ENCODE assay signal across 8 cellular contexts in genomic region chr10:46787321-46787615, GRCh38.
DNase-seq lines count a peak whose midpoint lies in the region; ATAC-seq, FAIRE-seq and TF ChIP-seq lines count a peak whose summit lies in the region.

No MANE protein-coding gene starts in this region.

- H2AFZ ChIP-seq in HepG2 (ENCODE audit: low read length) = no peak overlapping the region

- TF ChIP-seq CTCF in RWPE2 (IDR thresholded peaks at IDR 0.05; ENCODE audit: poor library complexity, severe bottlenecking) = peak; percentile 7
- TF ChIP-seq CTCF in choroid plexus epithelial cell (conservative IDR thresholded peaks at IDR 0.05; ENCODE audit: low read depth, low read length) = peak; percentile 20
- peak; percentile 52 for TF ChIP-seq CTCF in HepG2 (CRISPR knock-in tag; IDR thresholded peaks at IDR 0.05)

- no peaks in the 10 kb centered on the region for H3K9me3 ChIP-seq in RWPE2 (ENCODE audit: severe bottlenecking)
- no peaks in the 10 kb centered on the region for H3K9me3 ChIP-seq in HepG2 (ENCODE audit: low read length)

- TF ChIP-seq EP300 in HepG2 (IDR thresholded peaks at IDR 0.05; ENCODE audit: low read depth in 2 of 2, low read length in 2 of 2) (no peak), HepG2 (CRISPR knock-in tag; IDR thresholded peaks at IDR 0.05; ENCODE audit: borderline replicate concordance) (no peak)

- H3K4me3 ChIP-seq in RWPE2 (ENCODE audit: severe bottlenecking) (peak overlapping the region; percentile 56), choroid plexus epithelial cell (ENCODE audit: low read depth, low read length) (peak overlapping the region; percentile 67), HepG2 (replicated peaks in 1 of 3; ENCODE audit: insufficient read depth in 1 of 3, low read depth in 2 of 3, low read length in 3 of 3) (peak overlapping the region; percentile 62 to 78 (median 64); a peak in 5 of 6 replicates)

- no peak for TF ChIP-seq POLR2A in HepG2 (IDR thresholded peaks at IDR 0.05; ENCODE audit: insufficient read depth in 1 of 2, low read depth in 2 of 2, low read length in 2 of 2)

- H3K4me1 ChIP-seq in RWPE2 (ENCODE audit: insufficient read depth, poor library complexity, severe bottlenecking) (no peaks in the 10 kb centered on the region), HepG2 (ENCODE audit: insufficient read depth, low read length) (peaks cover 16% of the 10 kb centered on the region)

- CTCF ChIA-PET in HepG2 (lab: Yijun Ruan, JAX; ENCODE audit: low intra/inter-chr PET ratio, low total read pairs) = no interaction called here

- in situ Hi-C loops in HepG2 (cut with HindIII; ENCODE audit: extremely low pct_ligation_motif_present, low pct_unique_long_range_greater_than_20kb) = no loop called here

- peak overlapping the region; percentile 28 for H3K27ac ChIP-seq in RWPE2 (ENCODE audit: poor library complexity, severe bottlenecking)
- peak overlapping the region; percentile 75 for H3K27ac ChIP-seq in HepG2 (ENCODE audit: extremely low read length, insufficient read depth, low read length)

- DNase-seq in NCI-H2171 treated with DMSO at 0.1 percent for 48 hours (lab: John Stamatoyannopoulos, UW) (peak; percentile 32), NCI-H2171 (lab: John Stamatoyannopoulos, UW) (no peak), RWPE2 (ENCODE audit: low spot score) (no peak), choroid plexus epithelial cell (ENCODE audit: low read depth) (peak; percentile 61), HepG2 (ENCODE audit: low spot score) (peak; percentile 24)
- peak; percentile 13 for DNase-seq in stimulated activated naive CD4-positive, alpha-beta T cell treated with Interleukin-2 at 50 U/mL for 16 hours (lab: John Stamatoyannopoulos, UW)

- H3K79me2 ChIP-seq in HepG2 (ENCODE audit: insufficient read depth, low read length) = peaks cover 5% of the 10 kb centered on the region

- no peak for TF ChIP-seq RAD21 in HepG2 (CRISPR knock-in tag; IDR thresholded peaks at IDR 0.05)

- H3K27me3 ChIP-seq in RWPE2 (ENCODE audit: insufficient read depth, poor library complexity, severe bottlenecking) = no peaks in the 10 kb centered on the region
- H3K27me3 ChIP-seq in HepG2 (ENCODE audit: control insufficient read depth in 1 of 2, insufficient read depth in 2 of 2, low read length in 2 of 2) = no peaks in the 10 kb centered on the region

- intact Hi-C loops in HepG2 (cut with micrococcal nuclease; ENCODE audit: unreplicated experiment) = no loop called here

- no peak for FAIRE-seq in HepG2 (lab: Jason Lieb, UNC)

- H4K20me1 ChIP-seq in HepG2 (ENCODE audit: insufficient read depth, low read length) = no peaks in the 10 kb centered on the region

- WGBS in HepG2 (ENCODE audit: low lambda C conversion rate) = 16% methylated on average over 4 of the region's 6 CpGs

- H3K4me2 ChIP-seq in HepG2 (ENCODE audit: low read depth, low read length) = peak overlapping the region; percentile 74

- ATAC-seq in HG03066 (IDR thresholded peaks at IDR 0.05; ENCODE audit: low read depth, unreplicated experiment) = peak; percentile 50
- ATAC-seq in RWPE2 (ENCODE audit: low read depth) = peak; percentile 62
- peak; percentile 5; the same call in 1 of the 3 replicates for ATAC-seq in HepG2
- ATAC-seq in HG03521 (IDR thresholded peaks at IDR 0.05; ENCODE audit: unreplicated experiment) = no peak

- no TSS peak for BruUV-seq in HepG2 (replicated peaks; lab: Mats Ljungman, UMichigan)

- no peaks in the 10 kb centered on the region for H3K36me3 ChIP-seq in RWPE2 (ENCODE audit: low read depth)
- H3K36me3 ChIP-seq in HepG2 (replicated peaks in 1 of 2; ENCODE audit: control insufficient read depth in 1 of 2, insufficient read depth in 2 of 2, low read length in 2 of 2) = 0 out of 5 replicates have a peak, but pooled peaks cover 0 to 2% of the 10 kb centered on the region in 2 experiments

- POLR2A ChIA-PET in HepG2 (lab: Yijun Ruan, JAX) = no interaction called here

- H3K9ac ChIP-seq in HepG2 (ENCODE audit: insufficient read depth, low read depth, low read length) = peak overlapping the region; percentile 77

TF ChIP-seq in HepG2, 621 proteins besides CTCF, POLR2A, EP300 and RAD21 (continues in another document):
- TF ChIP-seq ZNF430 (CRISPR knock-in tag; IDR thresholded peaks at IDR 0.05) (no peak), YY1 (IDR thresholded peaks at IDR 0.05; ENCODE audit: insufficient read depth, insufficient replicate concordance, low read depth, low read length) (no peak), CCAR2 (optimal IDR thresholded peaks at IDR 0.05; ENCODE audit: low read depth, low read length) (no peak), ZNF441 (CRISPR knock-in tag; IDR thresholded peaks at IDR 0.05; ENCODE audit: borderline replicate concordance) (no peak), ZNF33A (CRISPR knock-in tag; IDR thresholded peaks at IDR 0.05; ENCODE audit: borderline replicate concordance) (no peak), DR1 (CRISPR knock-in tag; IDR thresholded peaks at IDR 0.05) (no peak), PHB2 (IDR thresholded peaks at IDR 0.05; ENCODE audit: partially characterized antibody) (no peak), ARID5B (CRISPR knock-in tag; IDR thresholded peaks at IDR 0.05) (no peak), TFDP1 (CRISPR knock-in tag; IDR thresholded peaks at IDR 0.05; ENCODE audit: borderline replicate concordance) (no peak), JUN (CRISPR knock-in tag; IDR thresholded peaks at IDR 0.05) (no peak), HMGXB4 (CRISPR knock-in tag; IDR thresholded peaks at IDR 0.05; ENCODE audit: borderline replicate concordance in 1 of 2, low read depth in 1 of 2) (peak in 1 of 2 experiments; percentile 28; a peak in 1 of 4 replicates), NCOA2 (CRISPR knock-in tag; IDR thresholded peaks at IDR 0.05) (no peak), GATAD1 (CRISPR knock-in tag; IDR thresholded peaks at IDR 0.05) (no peak), NR3C1 (CRISPR knock-in tag; IDR thresholded peaks at IDR 0.05) (no peak), STAG1 (CRISPR knock-in tag; IDR thresholded peaks at IDR 0.05) (peak; percentile 42)
- TF ChIP-seq, protein P1, sequence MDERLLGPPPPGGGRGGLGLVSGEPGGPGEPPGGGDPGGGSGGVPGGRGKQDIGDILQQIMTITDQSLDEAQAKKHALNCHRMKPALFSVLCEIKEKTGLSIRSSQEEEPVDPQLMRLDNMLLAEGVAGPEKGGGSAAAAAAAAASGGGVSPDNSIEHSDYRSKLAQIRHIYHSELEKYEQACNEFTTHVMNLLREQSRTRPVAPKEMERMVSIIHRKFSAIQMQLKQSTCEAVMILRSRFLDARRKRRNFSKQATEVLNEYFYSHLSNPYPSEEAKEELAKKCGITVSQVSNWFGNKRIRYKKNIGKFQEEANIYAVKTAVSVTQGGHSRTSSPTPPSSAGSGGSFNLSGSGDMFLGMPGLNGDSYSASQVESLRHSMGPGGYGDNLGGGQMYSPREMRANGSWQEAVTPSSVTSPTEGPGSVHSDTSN (CRISPR knock-in tag; IDR thresholded peaks at IDR 0.05) = 0 out of 2 replicates have a peak, but pooled peaks have one; percentile 23

Comparison
In these comparisons a context has a peak if more than half of its experiments do, and no peak if none do; other contexts are left out.
1. DNase-seq: peak in NCI-H2171 treated with DMSO at 0.1 percent for 48 hours (single experiment), choroid plexus epithelial cell (single experiment), HepG2 (single experiment) and stimulated activated naive CD4-positive, alpha-beta T cell treated with Interleukin-2 at 50 U/mL for 16 hours (single experiment); none in NCI-H2171 (single experiment) and RWPE2 (single experiment).
2. Peak in every context shown above with its lines, with median percentiles within 50 percentile points of each other: H3K4me3 ChIP-seq and CTCF ChIP-seq.